In the genomic region with DNA sequence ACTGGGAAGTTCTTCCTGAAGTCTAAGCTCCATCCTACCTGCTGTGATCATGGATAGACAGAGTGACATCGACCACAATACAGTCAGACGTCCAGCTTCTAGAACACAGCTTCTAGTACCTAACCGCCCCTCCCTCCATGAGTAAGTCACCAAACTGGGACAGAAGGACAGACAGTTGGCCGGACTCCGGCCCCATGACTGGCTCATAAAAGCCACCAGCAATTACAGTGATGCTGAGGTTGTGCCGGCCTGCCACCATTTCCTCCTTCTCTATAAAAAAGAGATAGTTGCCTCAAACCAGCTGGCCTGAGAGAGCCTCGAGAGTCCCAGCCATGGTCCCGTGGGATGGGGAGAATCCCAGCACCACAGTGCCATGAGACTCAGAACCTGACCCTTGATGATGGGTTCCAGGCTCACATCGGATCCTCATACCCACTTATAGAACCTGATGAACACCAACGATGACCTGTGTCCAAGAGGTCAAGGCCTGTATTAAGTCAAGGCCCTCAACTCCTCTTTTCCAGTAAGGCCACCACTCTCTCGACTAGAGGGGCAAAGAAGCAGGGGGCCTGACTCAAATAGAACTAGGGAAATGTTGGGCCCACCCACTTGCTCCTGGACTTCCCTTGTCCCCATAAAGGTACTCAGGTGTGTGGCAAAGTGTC, we compare ENCODE assay signal across 9 cellular contexts. TPM values are rescaled to one million over a fixed set of nuclear protein-coding genes. Genes with fewer than 3 reads are reported as not detected.
A peak's percentile ranks its signal among the peaks of the same experiment; 100 is the strongest.
DNase-seq lines count a peak whose midpoint lies in the region; ATAC-seq and TF ChIP-seq lines count a peak whose summit lies in the region.
"Had no signal": no experiment of that assay in that cellular context is flagged by ENCODE, and none has a peak within 500 bp of the region (broad histone marks: within the 10 kb centered on the region; RNA-seq: fewer than 3 reads in every experiment).

No MANE protein-coding gene starts in this region.

- no peak for TF ChIP-seq POLR2A in right lobe of liver (IDR thresholded peaks at IDR 0.05)
- TF ChIP-seq POLR2A in suprapubic skin (IDR thresholded peaks at IDR 0.05): no peak

- H3K4me3 ChIP-seq in right lobe of liver (peak overlapping the region in 1 of 3 donors; percentile 91), suprapubic skin (peak overlapping the region; percentile 98)

- intact Hi-C loops in right lobe of liver (cut with DNase I): loop anchor here (5.0 kb wide), 2 partner anchors 35 to 40 kb away; no protein-coding TSS in a partner anchor

- peaks cover 2 to 75% (median 43%) of the 10 kb centered on the region in 4 donors for H3K4me1 ChIP-seq in right lobe of liver
- peaks cover 85% of the 10 kb centered on the region for H3K4me1 ChIP-seq in suprapubic skin

- TF ChIP-seq CTCF in right lobe of liver (IDR thresholded peaks at IDR 0.05): no peak
- TF ChIP-seq CTCF in suprapubic skin (IDR thresholded peaks at IDR 0.05): no peak
- no peak for TF ChIP-seq CTCF in omental fat pad (IDR thresholded peaks at IDR 0.05)

- peaks cover 62% of the 10 kb centered on the region for H3K4me1 Mint-ChIP-seq in T-helper 1 cell treated with Interleukin-12 subunit alpha and Interleukin-12 subunit beta and Interleukin-4 antibody, amounts not matched to agents 30 μg/mL and 1 μg/mL, for 36 hours (ENCODE audit: low read depth)
- peaks cover 76% of the 10 kb centered on the region for H3K4me1 Mint-ChIP-seq in activated naive CD8-positive, alpha-beta T cell treated with anti-CD3 and anti-CD28 coated beads for 36 hours

- H3K27ac Mint-ChIP-seq in T-helper 1 cell treated with Interleukin-12 subunit alpha and Interleukin-12 subunit beta and Interleukin-4 antibody, amounts not matched to agents 30 μg/mL and 1 μg/mL, for 36 hours: no peak overlapping the region
- H3K27ac Mint-ChIP-seq in activated naive CD8-positive, alpha-beta T cell treated with anti-CD3 and anti-CD28 coated beads for 36 hours: peak overlapping the region; percentile 38

- peak overlapping the region; percentile 34 for H3K4me3 Mint-ChIP-seq in T-helper 1 cell treated with Interleukin-12 subunit alpha and Interleukin-12 subunit beta and Interleukin-4 antibody, amounts not matched to agents 30 μg/mL and 1 μg/mL, for 36 hours
- peak overlapping the region; percentile 9 for H3K4me3 Mint-ChIP-seq in activated naive CD8-positive, alpha-beta T cell treated with anti-CD3 and anti-CD28 coated beads for 36 hours

- H3K36me3 ChIP-seq in right lobe of liver: no peaks in the 10 kb centered on the region
- H3K36me3 ChIP-seq in suprapubic skin: peaks cover 3% of the 10 kb centered on the region

- no peak for TF ChIP-seq EP300 in suprapubic skin (IDR thresholded peaks at IDR 0.05)

- no peak for DNase-seq in T-helper 1 cell
- DNase-seq in activated naive CD8-positive, alpha-beta T cell treated with anti-CD3 and anti-CD28 coated beads for 36 hours: no peak
- no peak for DNase-seq in right lobe of liver
- DNase-seq in suprapubic skin (ENCODE audit: low spot score in 2 of 2): no peak
- DNase-seq in pons (ENCODE audit: low spot score): no peak
- DNase-seq in omental fat pad (ENCODE audit: low spot score): no peak
- DNase-seq: activated gamma-delta T cell treated with Interleukin-2 at 50 U/mL for 16 hours had no signal

- H3K27ac ChIP-seq in right lobe of liver: peak overlapping the region in 2 of 3 donors; percentile 48 to 100
- no peak overlapping the region for H3K27ac ChIP-seq in suprapubic skin

- H3K9me3 ChIP-seq in right lobe of liver (no peaks in the 10 kb centered on the region), suprapubic skin (no peaks in the 10 kb centered on the region)

- H3K27me3 ChIP-seq in right lobe of liver: no peaks in the 10 kb centered on the region
- H3K27me3 ChIP-seq in suprapubic skin: no peaks in the 10 kb centered on the region

- ATAC-seq in right lobe of liver (no peak), GM21576 (IDR thresholded peaks at IDR 0.05; ENCODE audit: unreplicated experiment) (no peak), omental fat pad (ENCODE audit: low FRiP score) (no peak)

- no peaks in the 10 kb centered on the region for H3K9me3 Mint-ChIP-seq in T-helper 1 cell treated with Interleukin-12 subunit alpha and Interleukin-12 subunit beta and Interleukin-4 antibody, amounts not matched to agents 30 μg/mL and 1 μg/mL, for 36 hours
- H3K9me3 Mint-ChIP-seq in activated naive CD8-positive, alpha-beta T cell treated with anti-CD3 and anti-CD28 coated beads for 36 hours: no peaks in the 10 kb centered on the region

- H3K36me3 Mint-ChIP-seq in T-helper 1 cell treated with Interleukin-12 subunit alpha and Interleukin-12 subunit beta and Interleukin-4 antibody, amounts not matched to agents 30 μg/mL and 1 μg/mL, for 36 hours (ENCODE audit: low read depth): peaks cover 27% of the 10 kb centered on the region
- peaks cover 14% of the 10 kb centered on the region for H3K36me3 Mint-ChIP-seq in activated naive CD8-positive, alpha-beta T cell treated with anti-CD3 and anti-CD28 coated beads for 36 hours

- H3K27me3 Mint-ChIP-seq in T-helper 1 cell treated with Interleukin-12 subunit alpha and Interleukin-12 subunit beta and Interleukin-4 antibody, amounts not matched to agents 30 μg/mL and 1 μg/mL, for 36 hours (ENCODE audit: low read depth): no peaks in the 10 kb centered on the region
- H3K27me3 Mint-ChIP-seq in activated naive CD8-positive, alpha-beta T cell treated with anti-CD3 and anti-CD28 coated beads for 36 hours: no peaks in the 10 kb centered on the region

- WGBS in right lobe of liver (ENCODE audit: insufficient coverage, low coverage, low lambda C conversion rate, missing lambda C conversion rate): 46% methylated on average over 8 of the region's 11 CpGs
- WGBS in suprapubic skin: 66% methylated on average over 10 of the region's 11 CpGs

RNA-seq across cellular contexts. Expression of gene MEF2D, which starts 3.4 kb away (rescaled TPM):
- total RNA-seq in activated naive CD8-positive, alpha-beta T cell treated with anti-CD3 and anti-CD28 coated beads for 36 hours: 10 to 100 TPM; 25.7 to 27.8 TPM
- total RNA-seq in right lobe of liver: 10 to 100 TPM; 13.3 to 17.1 (median 15.0) TPM
- 10 to 100 TPM; 61.7 to 73.5 (median 67.1) TPM for total RNA-seq in suprapubic skin
- total RNA-seq in omental fat pad: 10 to 100 TPM; 22.8 to 33.8 (median 28.1) TPM
